1 cellular context compared by ENCODE assay signal in genomic region chr5:134138416-134139376, GRCh38.
TF ChIP-seq lines count a peak whose summit lies in the region.

No MANE protein-coding gene starts in this region.

TF ChIP-seq in GM12878, 131 proteins besides CTCF, POLR2A, EP300 and RAD21 (continued from another document and continues in another):
- TF ChIP-seq ZNF592 (IDR thresholded peaks at IDR 0.05) (peak; percentile 20; the same call in 1 of the 2 replicates), IRF5 (IDR thresholded peaks at IDR 0.05; ENCODE audit: borderline replicate concordance) (no peak), TCF3 (IDR thresholded peaks at IDR 0.05; ENCODE audit: borderline replicate concordance, insufficient read depth, low read depth, low read length) (peak; percentile 97), E2F8 (IDR thresholded peaks at IDR 0.05; ENCODE audit: low read depth, partially characterized antibody) (no peak), NR2F1 (conservative IDR thresholded peaks at IDR 0.05) (peak; percentile 84), SP1 (IDR thresholded peaks at IDR 0.05; ENCODE audit: low read depth, low read length) (peak; percentile 77), NFIC (IDR thresholded peaks at IDR 0.05; ENCODE audit: low read depth, low read length) (no peak), RELA (IDR thresholded peaks at IDR 0.05; ENCODE audit: borderline replicate concordance, partially characterized antibody) (peak; percentile 94), ATF7 (IDR thresholded peaks at IDR 0.05; ENCODE audit: low read depth) (peak; percentile 88), BCL11A (IDR thresholded peaks at IDR 0.05; ENCODE audit: low read depth, low read length) (peak; percentile 95), BCL3 (IDR thresholded peaks at IDR 0.05; ENCODE audit: borderline replicate concordance, insufficient read depth, low read depth, low read length, poor library complexity, severe bottlenecking) (peak; percentile 99), E2F4 (IDR thresholded peaks at IDR 0.05; ENCODE audit: low read depth, low read length) (no peak), NRF1 (conservative IDR thresholded peaks at IDR 0.05; ENCODE audit: low read depth, low read length) (no peak), FOXK2 (IDR thresholded peaks at IDR 0.05) (no peak), HDAC6 (IDR thresholded peaks at IDR 0.05; ENCODE audit: unreplicated experiment) (no peak), NR2C1 (IDR thresholded peaks at IDR 0.05) (no peak), TCF12 (IDR thresholded peaks at IDR 0.05; ENCODE audit: low read depth, low read length) (peak; percentile 99), MEF2A (IDR thresholded peaks at IDR 0.05; ENCODE audit: insufficient read depth, low read depth, low read length) (peak; percentile 54; the same call in 1 of the 2 replicates), ZBED1 (IDR thresholded peaks at IDR 0.05; ENCODE audit: borderline replicate concordance) (peak; percentile 95), SRF (IDR thresholded peaks at IDR 0.05; ENCODE audit: low read depth in 2 of 2, low read length in 2 of 2) (peak in 1 of 2 experiments; percentile 78; a peak in 1 of 4 replicates), E4F1 (IDR thresholded peaks at IDR 0.05; ENCODE audit: borderline replicate concordance, partially characterized antibody) (no peak), TCF7 (IDR thresholded peaks at IDR 0.05; ENCODE audit: borderline replicate concordance) (no peak), POU2F2 (IDR thresholded peaks at IDR 0.05; ENCODE audit: borderline replicate concordance, low read depth, low read length) (peak; percentile 82; the same call in 2 of the 3 replicates), PKNOX1 (IDR thresholded peaks at IDR 0.05) (peak; percentile 65), RELB (IDR thresholded peaks at IDR 0.05; ENCODE audit: low read depth) (peak; percentile 89), ZBTB4 (CRISPR knock-in tag; IDR thresholded peaks at IDR 0.05) (peak; percentile 64; the same call in 1 of the 2 replicates), ZNF274 (IDR thresholded peaks at IDR 0.05; ENCODE audit: insufficient read depth, insufficient read length) (no peak), ETV6 (conservative IDR thresholded peaks at IDR 0.05 in 1 of 2, IDR thresholded peaks at IDR 0.05 in 1 of 2; ENCODE audit: borderline replicate concordance in 1 of 2, low read depth in 1 of 2) (peak in 1 of 2 experiments; percentile 89; a peak in 2 of 4 replicates), RAD51 (IDR thresholded peaks at IDR 0.05) (peak; percentile 59), JUNB (IDR thresholded peaks at IDR 0.05) (peak; percentile 99), IRF4 (IDR thresholded peaks at IDR 0.05; ENCODE audit: low read depth, low read length) (peak; percentile 99), MYB (IDR thresholded peaks at IDR 0.05; ENCODE audit: borderline replicate concordance, low read depth, low read length) (peak; percentile 46; the same call in 1 of the 2 replicates), IKZF2 (IDR thresholded peaks at IDR 0.05) (peak; percentile 81 to 90), ATF2 (IDR thresholded peaks at IDR 0.05; ENCODE audit: low read length) (no peak), POLR2AphosphoS2 (IDR thresholded peaks at IDR 0.05; ENCODE audit: low read depth, low read length) (no peak), NBN (IDR thresholded peaks at IDR 0.05) (peak; percentile 73)
